In the genomic region with DNA sequence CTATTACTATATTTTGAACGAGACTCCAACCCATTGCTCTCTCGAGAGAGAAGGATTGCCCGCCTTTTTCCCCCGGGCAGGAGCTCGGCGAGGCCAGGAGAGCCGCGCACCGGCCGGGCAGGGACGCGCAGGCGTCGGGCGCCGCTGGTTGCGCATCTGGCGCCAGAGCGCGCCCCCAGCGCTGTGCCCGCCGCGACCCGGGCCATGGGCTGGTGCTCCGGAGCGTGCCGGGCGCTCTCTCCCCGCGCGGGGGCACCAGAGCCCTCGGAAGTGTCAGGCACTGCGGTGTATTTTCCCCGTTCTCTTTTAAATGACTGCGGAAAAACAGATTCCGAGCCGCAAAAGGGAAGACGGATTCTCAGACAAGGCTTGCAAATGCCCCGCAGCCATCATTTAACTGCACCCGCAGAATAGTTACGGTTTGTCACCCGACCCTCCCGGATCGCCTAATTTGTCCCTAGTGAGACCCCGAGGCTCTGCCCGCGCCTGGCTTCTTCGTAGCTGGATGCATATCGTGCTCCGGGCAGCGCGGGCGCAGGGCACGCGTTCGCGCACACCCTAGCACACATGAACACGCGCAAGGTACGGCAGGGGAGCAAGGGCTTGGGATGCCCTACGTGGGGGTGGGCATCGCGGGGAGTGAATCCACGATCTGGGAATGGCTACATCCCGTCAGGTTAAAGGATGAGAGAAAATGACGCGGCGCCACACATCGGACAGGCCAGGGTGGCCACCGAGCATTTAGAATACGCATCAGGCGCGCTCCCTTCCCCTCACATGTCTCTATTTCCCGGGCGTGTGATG, we compare ENCODE assay signal across 8 cellular contexts. TPM values are rescaled to one million over a fixed set of nuclear protein-coding genes. Genes with fewer than 3 reads are reported as not detected.
A peak's percentile ranks its signal among the peaks of the same experiment; 100 is the strongest.
DNase-seq lines count a peak whose midpoint lies in the region; ATAC-seq and TF ChIP-seq lines count a peak whose summit lies in the region.

No MANE protein-coding gene starts in this region.

- H3K9me3 ChIP-seq in tibial nerve: peaks cover 0 to 5% (median 0%) of the 10 kb centered on the region in 4 donors

- H3K36me3 ChIP-seq in tibial nerve: no peaks in the 10 kb centered on the region

- H3K4me3 ChIP-seq in tibial nerve: peak overlapping the region; percentile 43 to 73 (median 58)

- peak; percentile 81 for ATAC-seq in HG02678 (IDR thresholded peaks at IDR 0.05; ENCODE audit: unreplicated experiment)
- ATAC-seq in natural killer cell treated with Interleukin-12 subunit alpha and Interleukin-12 subunit beta and Interleukin-15 and Interleukin-18, amount 100 ng/mL, for 72 hours: peak in 1 of 2 donors; percentile 76

- H3K27me3 ChIP-seq in tibial nerve: no peaks in the 10 kb centered on the region

- peaks cover 20% of the 10 kb centered on the region for H3K4me1 Mint-ChIP-seq in activated T-cell treated with anti-CD3 and anti-CD28 coated beads, Interleukin-2, amount 50 U/mL, for 24 hours (ENCODE audit: low read depth)
- peaks cover 3 to 6% of the 10 kb centered on the region in 2 donors for H3K4me1 Mint-ChIP-seq in natural killer cell treated with Interleukin-12 subunit alpha and Interleukin-12 subunit beta and Interleukin-15 and Interleukin-18, amount 100 ng/mL, for 72 hours (ENCODE audit: low read depth in 2 of 2)

- peaks cover 64% of the 10 kb centered on the region for H3K27me3 Mint-ChIP-seq in activated T-cell treated with anti-CD3 and anti-CD28 coated beads, Interleukin-2, amount 50 U/mL, for 24 hours
- H3K27me3 Mint-ChIP-seq in natural killer cell treated with Interleukin-12 subunit alpha and Interleukin-12 subunit beta and Interleukin-15 and Interleukin-18, amount 100 ng/mL, for 72 hours: peaks cover 49 to 56% of the 10 kb centered on the region in 2 donors

- peak; percentile 15 for DNase-seq in activated T-cell treated with anti-CD3 and anti-CD28 coated beads for 24 hours (ENCODE audit: low read depth)
- DNase-seq in activated T-cell treated with anti-CD3 and anti-CD28 coated beads for 4 hours: no peak
- peak; percentile 81 to 86 for DNase-seq in NCI-H1930 (lab: John Stamatoyannopoulos, UW)
- peak; percentile 45 for DNase-seq in activated T-cell treated with anti-CD3 and anti-CD28 coated beads, Interleukin-2, amount 50 U/mL, for 24 hours
- DNase-seq in fibroblast of the conjunctiva (ENCODE audit: low read depth): peak; percentile 22
- DNase-seq in natural killer cell treated with Interleukin-12 subunit alpha and Interleukin-12 subunit beta and Interleukin-15 and Interleukin-18, amount 100 ng/mL, for 72 hours (ENCODE audit: low spot score): no peak
- DNase-seq in tibial nerve (ENCODE audit: low spot score in 2 of 2): peak; percentile 69 to 75

- H3K27ac ChIP-seq in tibial nerve: peak overlapping the region; percentile 74 to 94 (median 87)

- peak in 1 of 2 donors; percentile 36 for TF ChIP-seq POLR2A in tibial nerve (IDR thresholded peaks at IDR 0.05)

- peak; percentile 51 to 92 (median 86) for TF ChIP-seq CTCF in tibial nerve (IDR thresholded peaks at IDR 0.05)

- H3K4me3 Mint-ChIP-seq in activated T-cell treated with anti-CD3 and anti-CD28 coated beads, Interleukin-2, amount 50 U/mL, for 24 hours: peak overlapping the region; percentile 55
- peak overlapping the region; percentile 61 for H3K4me3 Mint-ChIP-seq in natural killer cell treated with Interleukin-12 subunit alpha and Interleukin-12 subunit beta and Interleukin-15 and Interleukin-18, amount 100 ng/mL, for 72 hours

- peak in 1 of 2 donors; percentile 73 for TF ChIP-seq EP300 in tibial nerve (IDR thresholded peaks at IDR 0.05)

- peaks cover 0 to 24% (median 0%) of the 10 kb centered on the region in 4 donors for H3K4me1 ChIP-seq in tibial nerve

- H3K27ac Mint-ChIP-seq in activated T-cell treated with anti-CD3 and anti-CD28 coated beads, Interleukin-2, amount 50 U/mL, for 24 hours: no peak overlapping the region
- no peak overlapping the region for H3K27ac Mint-ChIP-seq in natural killer cell treated with Interleukin-12 subunit alpha and Interleukin-12 subunit beta and Interleukin-15 and Interleukin-18, amount 100 ng/mL, for 72 hours

- 1% methylated on average over 58 to 69 of the region's 76 CpGs for WGBS in tibial nerve, 2 donors

- H3K9me3 Mint-ChIP-seq in activated T-cell treated with anti-CD3 and anti-CD28 coated beads, Interleukin-2, amount 50 U/mL, for 24 hours: peaks cover 4% of the 10 kb centered on the region
- H3K9me3 Mint-ChIP-seq in natural killer cell treated with Interleukin-12 subunit alpha and Interleukin-12 subunit beta and Interleukin-15 and Interleukin-18, amount 100 ng/mL, for 72 hours: no peaks in the 10 kb centered on the region

- H3K36me3 Mint-ChIP-seq in activated T-cell treated with anti-CD3 and anti-CD28 coated beads, Interleukin-2, amount 50 U/mL, for 24 hours (ENCODE audit: low read depth): no peaks in the 10 kb centered on the region
- H3K36me3 Mint-ChIP-seq in natural killer cell treated with Interleukin-12 subunit alpha and Interleukin-12 subunit beta and Interleukin-15 and Interleukin-18, amount 100 ng/mL, for 72 hours: no peaks in the 10 kb centered on the region

RNA-seq across cellular contexts. Expression of a gene that starts 1.1 kb away (rescaled TPM):
- total RNA-seq in natural killer cell treated with Interleukin-12 subunit alpha and Interleukin-12 subunit beta and Interleukin-15 and Interleukin-18, amount 100 ng/mL, for 72 hours: 1 to 10 TPM in 1 of 2 donors, under 1 TPM in 1; 0.24 to 2.4 TPM
- total RNA-seq in tibial nerve: 10 to 100 TPM; 46.7 to 83.4 (median 69.5) TPM

Comparison
In these comparisons a context has a peak if more than half of its experiments do, and no peak if none do; other contexts are left out.
1. DNase-seq: peak in activated T-cell treated with anti-CD3 and anti-CD28 coated beads for 24 hours (single experiment), NCI-H1930 (2 of 2), activated T-cell treated with anti-CD3 and anti-CD28 coated beads, Interleukin-2, amount 50 U/mL, for 24 hours (single experiment), fibroblast of the conjunctiva (single experiment) and tibial nerve (2 of 2); none in activated T-cell treated with anti-CD3 and anti-CD28 coated beads for 4 hours (single experiment) and natural killer cell treated with Interleukin-12 subunit alpha and Interleukin-12 subunit beta and Interleukin-15 and Interleukin-18, amount 100 ng/mL, for 72 hours (single experiment).
2. RNA of a gene that starts 1.1 kb away (total RNA-seq): 46.7 to 83.4 TPM in tibial nerve; 0.24 to 2.4 TPM in natural killer cell treated with Interleukin-12 subunit alpha and Interleukin-12 subunit beta and Interleukin-15 and Interleukin-18, amount 100 ng/mL, for 72 hours; every median in the first group is over 10 times any median in the second.